19 cellular contexts compared by ENCODE assay signal in genomic region chr2:238152811-238153688, GRCh38. TPM values are rescaled to one million over a fixed set of nuclear protein-coding genes. Genes with fewer than 3 reads are reported as not detected.
DNase-seq lines count a peak whose midpoint lies in the region; ATAC-seq and TF ChIP-seq lines count a peak whose summit lies in the region.
"Had no signal": no experiment of that assay in that cellular context is flagged by ENCODE, and none has a peak within 500 bp of the region (broad histone marks: within the 10 kb centered on the region; RNA-seq: fewer than 3 reads in every experiment).

No MANE protein-coding gene starts in this region.

- H3K4me1 Mint-ChIP-seq in WTC11: 0 out of 2 replicates have a peak, but pooled peaks cover 10% of the 10 kb centered on the region
- no peaks in the 10 kb centered on the region for H3K4me1 Mint-ChIP-seq in naive thymus-derived CD4-positive, alpha-beta T cell
- H3K4me1 Mint-ChIP-seq: activated naive CD4-positive, alpha-beta T cell treated with anti-CD3 and anti-CD28 coated beads, Interleukin-2, amount 50 U/mL, for 24 hours had no signal

- H3K27me3 Mint-ChIP-seq in WTC11 (ENCODE audit: low read depth): peaks cover 8% of the 10 kb centered on the region
- peaks cover 0 to 3% (median 0%) of the 10 kb centered on the region in 5 donors for H3K27me3 Mint-ChIP-seq in naive thymus-derived CD4-positive, alpha-beta T cell
- H3K27me3 Mint-ChIP-seq: activated naive CD4-positive, alpha-beta T cell treated with anti-CD3 and anti-CD28 coated beads, Interleukin-2, amount 50 U/mL, for 24 hours had no signal

- CTCF ChIA-PET in WTC11 (lab: Charles Lee): interaction anchor here (0.5 to 5.8 kb wide), 6 partner anchors 10 to 277 kb away, joined by 3 to 36 read pairs (median 6); no protein-coding TSS in a partner anchor
- CTCF ChIA-PET in naive thymus-derived CD4-positive, alpha-beta T cell (lab: Charles Lee): no interaction called here

- peaks cover under 1% of the 10 kb centered on the region for H3K27me3 ChIP-seq in hepatocyte
- no peaks in the 10 kb centered on the region for H3K27me3 ChIP-seq in naive thymus-derived CD4-positive, alpha-beta T cell (ENCODE audit: control insufficient read depth in 2 of 2, insufficient read depth in 2 of 2, low read length in 2 of 2)
- H3K27me3 ChIP-seq: BLaER1 treated with 17β-estradiol and CSF1 and Interleukin-3, amounts not matched to agents 10 nM and 100 nM; pancreas; uterus had no signal

- H3K79me2 ChIP-seq in hepatocyte: no peaks in the 10 kb centered on the region

- POLR2A ChIA-PET in WTC11 (lab: Charles Lee): interaction anchor here (0.6 kb wide), 1 partner anchor 218 kb away, joined by 3 read pairs; no protein-coding TSS in a partner anchor
- POLR2A ChIA-PET in naive thymus-derived CD4-positive, alpha-beta T cell (lab: Charles Lee): no interaction called here

- no peak for DNase-seq in AG10803 (ENCODE audit: low read depth)
- DNase-seq in WTC11 (ENCODE audit: low spot score): peak; percentile 64
- no peak for DNase-seq in hepatocyte (ENCODE audit: low spot score)
- DNase-seq in stimulated activated naive CD8-positive, alpha-beta T cell treated with anti-CD3 and anti-CD28 coated beads, Interleukin-15, Interleukin-2, amounts not matched to agents 100 U/mL and 50 U/mL, for 24 hours: no peak
- no peak for DNase-seq in naive thymus-derived CD4-positive, alpha-beta T cell
- DNase-seq in nucleus accumbens (lab: John Stamatoyannopoulos, UW): no peak
- DNase-seq: activated CD4-positive, alpha-beta T cell treated with anti-CD3 and anti-CD28 coated beads for 4 hours; activated T-cell treated with anti-CD3 and anti-CD28 coated beads, Interleukin-2, amount 50 U/mL, for 1 hour; effector CD4-positive, alpha-beta T cell; NCI-H774; uterus had no signal

- no peak overlapping the region for H3K27ac ChIP-seq in hepatocyte
- H3K27ac ChIP-seq in naive thymus-derived CD4-positive, alpha-beta T cell (ENCODE audit: low read depth, low read length): no peak overlapping the region
- H3K27ac ChIP-seq: BLaER1 treated with 17β-estradiol and CSF1 and Interleukin-3, amounts not matched to agents 10 nM and 100 nM; pancreas; uterus had no signal

- H4K20me1 ChIP-seq in hepatocyte (ENCODE audit: insufficient read depth, poor library complexity, severe bottlenecking): no peaks in the 10 kb centered on the region

- H3K36me3 ChIP-seq in hepatocyte (replicated peaks; ENCODE audit: insufficient read depth, low read depth): no peaks in the 10 kb centered on the region
- no peaks in the 10 kb centered on the region for H3K36me3 ChIP-seq in naive thymus-derived CD4-positive, alpha-beta T cell (ENCODE audit: control insufficient read depth in 2 of 3, insufficient read depth in 3 of 3, low read length in 3 of 3)
- H3K36me3 ChIP-seq: BLaER1 treated with 17β-estradiol and CSF1 and Interleukin-3, amounts not matched to agents 10 nM and 100 nM; pancreas; uterus had no signal

- H3K9me2 ChIP-seq in hepatocyte (replicated peaks; ENCODE audit: insufficient read depth): no peaks in the 10 kb centered on the region

- intact Hi-C loops in naive thymus-derived CD4-positive, alpha-beta T cell (cut with micrococcal nuclease): no loop called here

- H3K4me3 ChIP-seq in AG10803 (ENCODE audit: low read length) (no peak overlapping the region), GM12875 (ENCODE audit: low read depth, low read length) (no peak overlapping the region), hepatocyte (no peak overlapping the region)
- no peak overlapping the region for H3K4me3 ChIP-seq in naive thymus-derived CD4-positive, alpha-beta T cell (ENCODE audit: low read length)
- H3K4me3 ChIP-seq: BLaER1 treated with 17β-estradiol and CSF1 and Interleukin-3, amounts not matched to agents 10 nM and 100 nM; pancreas; uterus had no signal

- no peak overlapping the region for H3K4me2 ChIP-seq in hepatocyte

- WGBS in hepatocyte (ENCODE audit: low lambda C conversion rate, missing lambda C conversion rate): 87% methylated on average over 22 of the region's 22 CpGs

- no peaks in the 10 kb centered on the region for H3K4me1 ChIP-seq in hepatocyte (ENCODE audit: insufficient read depth)
- no peaks in the 10 kb centered on the region for H3K4me1 ChIP-seq in naive thymus-derived CD4-positive, alpha-beta T cell (ENCODE audit: control insufficient read depth in 2 of 2, insufficient read depth in 2 of 2, low read length in 2 of 2)
- H3K4me1 ChIP-seq: pancreas, uterus had no signal

- H2AFZ ChIP-seq in hepatocyte: no peak overlapping the region

- H3K9me3 ChIP-seq in hepatocyte (ENCODE audit: low read depth): no peaks in the 10 kb centered on the region
- no peaks in the 10 kb centered on the region for H3K9me3 ChIP-seq in naive thymus-derived CD4-positive, alpha-beta T cell (ENCODE audit: control insufficient read depth in 2 of 3, low read length in 3 of 3)
- H3K9me3 ChIP-seq: pancreas, uterus had no signal

- peaks cover 8% of the 10 kb centered on the region for H3K9me3 Mint-ChIP-seq in WTC11
- peaks cover 0 to 5% (median 0%) of the 10 kb centered on the region in 11 donors for H3K9me3 Mint-ChIP-seq in naive thymus-derived CD4-positive, alpha-beta T cell
- H3K9me3 Mint-ChIP-seq: activated naive CD4-positive, alpha-beta T cell treated with anti-CD3 and anti-CD28 coated beads, Interleukin-2, amount 50 U/mL, for 24 hours had no signal

- H3K27ac Mint-ChIP-seq in WTC11: no peak overlapping the region
- no peak overlapping the region for H3K27ac Mint-ChIP-seq in naive thymus-derived CD4-positive, alpha-beta T cell
- H3K27ac Mint-ChIP-seq: activated naive CD4-positive, alpha-beta T cell treated with anti-CD3 and anti-CD28 coated beads, Interleukin-2, amount 50 U/mL, for 24 hours had no signal

- TF ChIP-seq CTCF in AG10803 (conservative IDR thresholded peaks at IDR 0.05; ENCODE audit: low read length) (peak; percentile 14; the same call in 1 of the 2 replicates), GM12875 (IDR thresholded peaks at IDR 0.05; ENCODE audit: borderline replicate concordance, insufficient read depth, low read depth, low read length) (peak; percentile 31; the same call in 1 of the 2 replicates), WTC11 (IDR thresholded peaks at IDR 0.05) (peak; percentile 32; the same call in 1 of the 2 replicates), hepatocyte (IDR thresholded peaks at IDR 0.05; ENCODE audit: poor library complexity) (peak; percentile 11)

- H3K4me3 Mint-ChIP-seq in WTC11: no peak overlapping the region
- H3K4me3 Mint-ChIP-seq in naive thymus-derived CD4-positive, alpha-beta T cell: no peak overlapping the region
- H3K4me3 Mint-ChIP-seq: activated naive CD4-positive, alpha-beta T cell treated with anti-CD3 and anti-CD28 coated beads, Interleukin-2, amount 50 U/mL, for 24 hours; brain had no signal

- no peaks in the 10 kb centered on the region for H3K36me3 Mint-ChIP-seq in WTC11
- no peaks in the 10 kb centered on the region for H3K36me3 Mint-ChIP-seq in naive thymus-derived CD4-positive, alpha-beta T cell
- H3K36me3 Mint-ChIP-seq: activated naive CD4-positive, alpha-beta T cell treated with anti-CD3 and anti-CD28 coated beads, Interleukin-2, amount 50 U/mL, for 24 hours; brain had no signal

- ATAC-seq in WTC11 (no peak), GM21367 (IDR thresholded peaks at IDR 0.05; ENCODE audit: unreplicated experiment) (no peak)
- ATAC-seq in stimulated activated naive CD8-positive, alpha-beta T cell treated with anti-CD3 and anti-CD28 coated beads, Interleukin-15, Interleukin-2, amounts not matched to agents 100 U/mL and 50 U/mL, for 24 hours: no peak
- ATAC-seq in naive thymus-derived CD4-positive, alpha-beta T cell: no peak
- ATAC-seq: pancreas had no signal

TF ChIP-seq in WTC11, 78 proteins besides CTCF, POLR2A, EP300 and RAD21 (continues in another document):
- TF ChIP-seq RORB (CRISPR knock-in tag; IDR thresholded peaks at IDR 0.05) (no peak), SMAD3 (CRISPR knock-in tag; IDR thresholded peaks at IDR 0.05; ENCODE audit: borderline replicate concordance) (no peak), ESRRA (CRISPR knock-in tag; IDR thresholded peaks at IDR 0.05; ENCODE audit: borderline replicate concordance) (no peak), NFE2L1 (CRISPR knock-in tag; IDR thresholded peaks at IDR 0.05) (no peak), FOXP1 (CRISPR knock-in tag; IDR thresholded peaks at IDR 0.05; ENCODE audit: borderline replicate concordance) (no peak), TEAD1 (CRISPR knock-in tag; IDR thresholded peaks at IDR 0.05) (no peak), FOXP4 (CRISPR knock-in tag; IDR thresholded peaks at IDR 0.05) (no peak)

RNA-seq across cellular contexts. Expression of gene ERFE, which starts 5.7 kb away (rescaled TPM):
- total RNA-seq in WTC11 (2021) (4.5 to 6.3 TPM (median 6.0 TPM) in 3 replicates), hepatocyte (0.27 TPM in 1 of 2 replicates, not detected in the other)
- polyA plus RNA-seq in hepatocyte: 0.30 and 1.6 TPM in 2 replicates
- total RNA-seq in naive thymus-derived CD4-positive, alpha-beta T cell: under 1 TPM in 2 of 5 experiments, not detected in 3; 0.29 to 0.31 TPM
- polyA plus RNA-seq in naive thymus-derived CD4-positive, alpha-beta T cell: not detected

RNA-seq across cellular contexts. Expression of gene KLHL30, which starts 14.6 kb away (rescaled TPM):
- total RNA-seq in WTC11 (2021) (0.07 TPM in 1 of 3 replicates, not detected in the others), hepatocyte (not detected in 2 replicates)
- polyA plus RNA-seq in hepatocyte: 0.15 TPM in 1 of 2 replicates, not detected in the other
- total RNA-seq in naive thymus-derived CD4-positive, alpha-beta T cell: not detected
- polyA plus RNA-seq in naive thymus-derived CD4-positive, alpha-beta T cell: not detected
- total RNA-seq: HT1080; T-helper 2 cell treated with Interferon-gamma antibody and Interleukin-4, amounts not matched to agents 100 ng/mL and 5 ng/mL, for 36 hours had no signal

RNA-seq across cellular contexts. Expression of gene ILKAP, which starts 50.4 kb away (rescaled TPM):
- total RNA-seq in WTC11 (2021): 26.4 to 32.7 TPM (median 26.7 TPM) in 3 replicates
- total RNA-seq in hepatocyte: 20.4 and 25.9 TPM in 2 replicates
- polyA plus RNA-seq in hepatocyte: 36.6 and 37.5 TPM in 2 replicates
- 100 to 1,000 TPM in 2 of 5 experiments, 10 to 100 TPM in 3; 68.1 to 126 (median 90.9) TPM for total RNA-seq in naive thymus-derived CD4-positive, alpha-beta T cell
- 10 to 100 TPM; 40.6 to 48.1 TPM for polyA plus RNA-seq in naive thymus-derived CD4-positive, alpha-beta T cell

RNA-seq across cellular contexts. Expression of gene ESPNL, which starts 52.9 kb away (rescaled TPM):
- total RNA-seq in WTC11 (2021): 1.1 to 1.4 TPM (median 1.1 TPM) in 3 replicates
- total RNA-seq in hepatocyte: 0.27 and 0.36 TPM in 2 replicates
- polyA plus RNA-seq in hepatocyte: 0.62 TPM in 1 of 2 replicates, not detected in the other
- total RNA-seq in naive thymus-derived CD4-positive, alpha-beta T cell: under 1 TPM in 4 of 5 experiments, not detected in 1; 0.07 to 0.35 (median 0.31) TPM
- not detected for polyA plus RNA-seq in naive thymus-derived CD4-positive, alpha-beta T cell
